ENCODE assay signal across 10 cellular contexts in genomic region chr14:22513066-22513812, GRCh38.
DNase-seq lines count a peak whose midpoint lies in the region; ATAC-seq and TF ChIP-seq lines count a peak whose summit lies in the region.
"Had no signal": no experiment of that assay in that cellular context is flagged by ENCODE, and none has a peak within 500 bp of the region (broad histone marks: within the 10 kb centered on the region; RNA-seq: fewer than 3 reads in every experiment).

No MANE protein-coding gene starts in this region.

- H3K4me1 Mint-ChIP-seq in activated naive CD4-positive, alpha-beta T cell treated with anti-CD3 and anti-CD28 coated beads for 36 hours (ENCODE audit: low read depth), result peaks cover 53% of the 10 kb centered on the region

- CTCF ChIA-PET in activated naive CD4-positive, alpha-beta T cell treated with anti-CD3 and anti-CD28 coated beads for 36 hours (lab: Charles Lee), result interaction anchor here (0.6 to 1.4 kb wide), 7 partner anchors 9 to 898 kb away, joined by 3 to 5 read pairs (median 3); no protein-coding TSS in a partner anchor
- CTCF ChIA-PET in HEK293T (lab: Yijun Ruan, JAX), result interaction anchor here (1.0 to 1.2 kb wide), 2 partner anchors 15 to 28 kb away, joined by 3 to 5 read pairs; no protein-coding TSS in a partner anchor

- WGBS in thyroid gland, 2 donors, result 71 to 72% methylated on average over 3 of the region's 3 CpGs

- no peak for TF ChIP-seq CTCF in ascending aorta (IDR thresholded peaks at IDR 0.05)
- no peak for TF ChIP-seq CTCF in thyroid gland (IDR thresholded peaks at IDR 0.05)

- H3K27ac ChIP-seq in ascending aorta (peak overlapping the region; percentile 58 to 68), muscle layer of duodenum (ENCODE audit: low read length) (peak overlapping the region; percentile 60), thyroid gland (peak overlapping the region; percentile 6 to 62 (median 31))
- H3K27ac ChIP-seq: upper lobe of right lung had no signal

- intact Hi-C loops in activated naive CD4-positive, alpha-beta T cell treated with anti-CD3 and anti-CD28 coated beads for 36 hours (cut with micrococcal nuclease), result loop anchor here (10.0 kb wide), 1 partner anchor 348 kb away; no protein-coding TSS in a partner anchor
- intact Hi-C loops in ascending aorta (cut with DNase I) (no loop called here), thyroid gland (cut with DNase I) (no loop called here)

- no peak for DNase-seq in activated naive CD4-positive, alpha-beta T cell treated with anti-CD3 and anti-CD28 coated beads for 36 hours
- no peak for DNase-seq in activated naive CD4-positive, alpha-beta T cell treated with anti-CD3 and anti-CD28 coated beads, Interleukin-2, amount 50 U/mL, for 16 hours
- DNase-seq in ascending aorta (ENCODE audit: low spot score in 2 of 2), result no peak
- DNase-seq in thyroid gland, result no peak
- DNase-seq in HEK293T (ENCODE audit: extremely low spot score), result no peak
- no peak for DNase-seq in stimulated activated CD4-positive, alpha-beta T cell treated with anti-CD3 and anti-CD28 coated beads, Interleukin-12 subunit alpha, Interleukin-12 subunit beta, amount 100 ng/mL, for 4 hours
- DNase-seq: stimulated activated CD4-positive, alpha-beta T cell treated with anti-CD3 and anti-CD28 coated beads, Interleukin-2, amount 100 ng/mL, for 24 hours; upper lobe of right lung had no signal

- POLR2A ChIA-PET in HEK293T (lab: Yijun Ruan, JAX), result interaction anchor here (0.8 to 1.2 kb wide), 2 partner anchors 12 to 443 kb away, joined by 3 to 4 read pairs; partner anchors contain the start of gene HAUS4

- H3K27me3 ChIP-seq in ascending aorta, result no peaks in the 10 kb centered on the region
- H3K27me3 ChIP-seq in muscle layer of duodenum (ENCODE audit: low read depth, low read length), result no peaks in the 10 kb centered on the region
- no peaks in the 10 kb centered on the region for H3K27me3 ChIP-seq in thyroid gland
- H3K27me3 ChIP-seq: upper lobe of right lung had no signal

- no peaks in the 10 kb centered on the region for H3K9me3 Mint-ChIP-seq in activated naive CD4-positive, alpha-beta T cell treated with anti-CD3 and anti-CD28 coated beads for 36 hours

- H3K36me3 ChIP-seq in ascending aorta, result no peaks in the 10 kb centered on the region
- H3K36me3 ChIP-seq in muscle layer of duodenum (ENCODE audit: control insufficient read depth in 1 of 2, insufficient read depth in 2 of 2, low read length in 2 of 2), result no peaks in the 10 kb centered on the region
- H3K36me3 ChIP-seq in thyroid gland, result no peaks in the 10 kb centered on the region
- H3K36me3 ChIP-seq: upper lobe of right lung had no signal

- peak overlapping the region; percentile 84 for H3K4me3 Mint-ChIP-seq in activated naive CD4-positive, alpha-beta T cell treated with anti-CD3 and anti-CD28 coated beads for 36 hours

- no peak for ATAC-seq in GM21447 (IDR thresholded peaks at IDR 0.05; ENCODE audit: unreplicated experiment)
- ATAC-seq: upper lobe of right lung had no signal

- no peaks in the 10 kb centered on the region for H3K27me3 Mint-ChIP-seq in activated naive CD4-positive, alpha-beta T cell treated with anti-CD3 and anti-CD28 coated beads for 36 hours (ENCODE audit: low read depth)

- TF ChIP-seq POLR2A in thyroid gland (IDR thresholded peaks at IDR 0.05), result no peak

- peaks cover 12 to 41% of the 10 kb centered on the region in 2 donors for H3K4me1 ChIP-seq in ascending aorta
- H3K4me1 ChIP-seq in muscle layer of duodenum (ENCODE audit: control insufficient read depth in 1 of 2, insufficient read depth in 2 of 2, low read length in 2 of 2), result peaks cover 8 to 51% of the 10 kb centered on the region in 2 donors
- H3K4me1 ChIP-seq in thyroid gland, result peaks cover 0 to 9% of the 10 kb centered on the region in 2 donors

- H3K4me3 ChIP-seq in ascending aorta (no peak overlapping the region), muscle layer of duodenum (ENCODE audit: low read depth in 1 of 2, low read length in 2 of 2) (no peak overlapping the region), thyroid gland (replicated peaks in 1 of 3) (no peak overlapping the region)
- H3K4me3 ChIP-seq: upper lobe of right lung had no signal

- H3K36me3 Mint-ChIP-seq in activated naive CD4-positive, alpha-beta T cell treated with anti-CD3 and anti-CD28 coated beads for 36 hours (ENCODE audit: low read depth), result peaks cover 95% of the 10 kb centered on the region

- H3K9me3 ChIP-seq in ascending aorta (no peaks in the 10 kb centered on the region), muscle layer of duodenum (ENCODE audit: control insufficient read depth in 1 of 2, low read length in 2 of 2) (no peaks in the 10 kb centered on the region), thyroid gland (no peaks in the 10 kb centered on the region)
- H3K9me3 ChIP-seq: upper lobe of right lung had no signal

- peak overlapping the region; percentile 98 for H3K27ac Mint-ChIP-seq in activated naive CD4-positive, alpha-beta T cell treated with anti-CD3 and anti-CD28 coated beads for 36 hours

TF ChIP-seq in HEK293T, 16 proteins besides CTCF, POLR2A, EP300 and RAD21:
- TF ChIP-seq FOXM1 (IDR thresholded peaks at IDR 0.05; ENCODE audit: borderline replicate concordance) (no peak), FOXK2 (IDR thresholded peaks at IDR 0.05) (no peak), ARNT (IDR thresholded peaks at IDR 0.05) (no peak), L3MBTL2 (conservative IDR thresholded peaks at IDR 0.05) (no peak), FOXA1 (IDR thresholded peaks at IDR 0.05) (no peak), NFRKB (IDR thresholded peaks at IDR 0.05) (no peak), ELF4 (IDR thresholded peaks at IDR 0.05) (no peak), HDGF (IDR thresholded peaks at IDR 0.05; ENCODE audit: borderline replicate concordance) (no peak), ZNF384 (IDR thresholded peaks at IDR 0.05) (no peak), BHLHE40 (IDR thresholded peaks at IDR 0.05; ENCODE audit: borderline replicate concordance) (no peak), SP1 (IDR thresholded peaks at IDR 0.05) (no peak), SUZ12 (IDR thresholded peaks at IDR 0.05) (no peak), CTBP1 (IDR thresholded peaks at IDR 0.05; ENCODE audit: borderline replicate concordance) (no peak), PKNOX1 (IDR thresholded peaks at IDR 0.05) (no peak)
